ENCODE assay signal across 9 cellular contexts in genomic region chr17:77212081-77212832, GRCh38.
DNase-seq lines count a peak whose midpoint lies in the region; ATAC-seq and TF ChIP-seq lines count a peak whose summit lies in the region.
"Had no signal": no experiment of that assay in that cellular context is flagged by ENCODE, and none has a peak within 500 bp of the region (broad histone marks: within the 10 kb centered on the region; RNA-seq: fewer than 3 reads in every experiment).

No MANE protein-coding gene starts in this region.

- no peak for TF ChIP-seq CTCF in GM13976 (IDR thresholded peaks at IDR 0.05; ENCODE audit: borderline replicate concordance, control extremely low read depth, extremely low read depth, insufficient read depth, missing control alignments)

- DNase-seq in GM13976 (ENCODE audit: low spot score) (peak; percentile 92), NAMALWA (ENCODE audit: low spot score) (peak; percentile 86), midbrain (lab: John Stamatoyannopoulos, UW) (peak; percentile 33), hepatic stellate cell (ENCODE audit: low spot score) (no peak), ecto neural progenitor cell (ENCODE audit: low spot score) (no peak), NCI-H1092 (lab: John Stamatoyannopoulos, UW) (no peak)
- DNase-seq: foreskin keratinocyte had no signal

- in situ Hi-C loops in GM13976 (cut with MboI; ENCODE audit: low sequenced_read_pairs, unreplicated experiment): no loop called here

- ATAC-seq in GM21619 (IDR thresholded peaks at IDR 0.05; ENCODE audit: unreplicated experiment) (peak; percentile 91), HG03045 (IDR thresholded peaks at IDR 0.05; ENCODE audit: unreplicated experiment) (no peak)
- ATAC-seq: foreskin keratinocyte had no signal

Comparison
In these comparisons a context has a peak if more than half of its experiments do, and no peak if none do; other contexts are left out.
1. DNase-seq: peak in GM13976 (single experiment), NAMALWA (single experiment) and midbrain (single experiment); none in hepatic stellate cell (single experiment), ecto neural progenitor cell (single experiment) and NCI-H1092 (single experiment).